12 cellular contexts compared by ENCODE assay signal in genomic region chr12:114799574-114800487, GRCh38.
DNase-seq lines count a peak whose midpoint lies in the region; ATAC-seq, FAIRE-seq and TF ChIP-seq lines count a peak whose summit lies in the region.
"Had no signal": no experiment of that assay in that cellular context is flagged by ENCODE, and none has a peak within 500 bp of the region (broad histone marks: within the 10 kb centered on the region; RNA-seq: fewer than 3 reads in every experiment).

No MANE protein-coding gene starts in this region.

- no peak for TF ChIP-seq POLR2A in sigmoid colon (IDR thresholded peaks at IDR 0.05)

- FAIRE-seq in HTR-8/SVneo (lab: Jason Lieb, UNC) = peak; percentile 20
- FAIRE-seq: bronchial epithelial cell, GM12878 had no signal

- H3K9me3 ChIP-seq in mesodermal cell (ENCODE audit: control insufficient read depth, low read length) (peaks cover 4% of the 10 kb centered on the region), sigmoid colon (peaks cover 0 to 2% (median 0%) of the 10 kb centered on the region in 4 donors)

- DNase-seq in A172 (ENCODE audit: low spot score) (peak; percentile 73), HTR-8/SVneo (ENCODE audit: insufficient read length, low spot score) (no peak), sigmoid colon (no peak)
- no peak for DNase-seq in stimulated activated naive CD4-positive, alpha-beta T cell treated with Interleukin-2 at 50 U/mL for 16 hours (lab: John Stamatoyannopoulos, UW)
- DNase-seq in stimulated activated naive B cell treated with anti-CD40 and anti-IgM and Interleukin-4, amounts not matched to agents 10 μg/mL and 1 μg/mL and 100 μg/mL, for 72 hours = no peak
- DNase-seq: activated CD8-positive, alpha-beta memory T cell treated with anti-CD3 and anti-CD28 coated beads for 24 hours; NCI-H146 had no signal

- H3K27me3 Mint-ChIP-seq in stimulated activated naive B cell treated with anti-CD40 and anti-IgM and Interleukin-4, amounts not matched to agents 10 μg/mL and 1 μg/mL and 100 μg/mL, for 72 hours = no peaks in the 10 kb centered on the region

- intact Hi-C loops in sigmoid colon (cut with DNase I) = no loop called here

- H3K4me3 Mint-ChIP-seq in stimulated activated naive B cell treated with anti-CD40 and anti-IgM and Interleukin-4, amounts not matched to agents 10 μg/mL and 1 μg/mL and 100 μg/mL, for 72 hours = no peak overlapping the region

- H3K9me3 Mint-ChIP-seq in stimulated activated naive B cell treated with anti-CD40 and anti-IgM and Interleukin-4, amounts not matched to agents 10 μg/mL and 1 μg/mL and 100 μg/mL, for 72 hours = peaks cover 0 to 1% of the 10 kb centered on the region in 2 donors

- no peak for TF ChIP-seq CTCF in sigmoid colon (IDR thresholded peaks at IDR 0.05)

- H3K27ac Mint-ChIP-seq in stimulated activated naive B cell treated with anti-CD40 and anti-IgM and Interleukin-4, amounts not matched to agents 10 μg/mL and 1 μg/mL and 100 μg/mL, for 72 hours = no peak overlapping the region

- H3K27me3 ChIP-seq in sigmoid colon = no peaks in the 10 kb centered on the region

- TF ChIP-seq EP300 in sigmoid colon (IDR thresholded peaks at IDR 0.05) = no peak

- ATAC-seq in esophagus mucosa = peak; percentile 31
- ATAC-seq in GM18907 (IDR thresholded peaks at IDR 0.05; ENCODE audit: unreplicated experiment) = no peak
- ATAC-seq in stimulated activated naive B cell treated with anti-CD40 and anti-IgM and Interleukin-4, amounts not matched to agents 10 μg/mL and 1 μg/mL and 100 μg/mL, for 72 hours (replicated peaks) = no peak
- ATAC-seq: GM12878 had no signal

- H3K27ac ChIP-seq in mesodermal cell (ENCODE audit: low read depth, low read length, severe bottlenecking) (peak overlapping the region; percentile 11), sigmoid colon (no peak overlapping the region)

- H3K36me3 Mint-ChIP-seq in stimulated activated naive B cell treated with anti-CD40 and anti-IgM and Interleukin-4, amounts not matched to agents 10 μg/mL and 1 μg/mL and 100 μg/mL, for 72 hours = no peaks in the 10 kb centered on the region

- H3K4me3 ChIP-seq in mesodermal cell (ENCODE audit: extremely low read depth, insufficient read depth, low read length, poor library complexity, severe bottlenecking) (no peak overlapping the region), sigmoid colon (no peak overlapping the region)
- H3K4me3 ChIP-seq: GM12878 had no signal

- H3K4me1 Mint-ChIP-seq in stimulated activated naive B cell treated with anti-CD40 and anti-IgM and Interleukin-4, amounts not matched to agents 10 μg/mL and 1 μg/mL and 100 μg/mL, for 72 hours = no peaks in the 10 kb centered on the region

- peaks cover 17% of the 10 kb centered on the region for H3K4me1 ChIP-seq in mesodermal cell (ENCODE audit: control insufficient read depth, insufficient read depth, low read length, poor library complexity, severe bottlenecking)
- H3K4me1 ChIP-seq in sigmoid colon = no peaks in the 10 kb centered on the region

- 51 to 57% methylated on average over 13 to 14 of the region's 16 CpGs for WGBS in mesodermal cell (ENCODE audit: insufficient coverage in 2 of 2), 2 experiments
- WGBS in sigmoid colon, 2 donors = 33 to 54% methylated on average over 16 of the region's 16 CpGs

- H3K36me3 ChIP-seq in mesodermal cell (ENCODE audit: control insufficient read depth, insufficient read depth, low read length) (no peaks in the 10 kb centered on the region), sigmoid colon (no peaks in the 10 kb centered on the region)
